17 cellular contexts compared by ENCODE assay signal in genomic region chr5:111066261-111066938, GRCh38. TPM values are rescaled to one million over a fixed set of nuclear protein-coding genes. Genes with fewer than 3 reads are reported as not detected.
"Had no signal": no experiment of that assay in that cellular context is flagged by ENCODE, and none has a peak within 500 bp of the region (broad histone marks: within the 10 kb centered on the region; RNA-seq: fewer than 3 reads in every experiment).

No MANE protein-coding gene starts in this region.

- ATAC-seq: gastrocnemius medialis, T-helper 17 cell had no signal

- H3K27ac Mint-ChIP-seq: activated naive CD4-positive, alpha-beta T cell treated with anti-CD3 and anti-CD28 coated beads, Interleukin-2, amount 50 U/mL, for 24 hours; activated T-helper 2 cell treated with anti-CD3 and anti-CD28 coated beads, Interferon-gamma antibody, Interleukin-2, Interleukin-4, amounts not matched to agents 10 μg/mL and 5 μg/mL and 100 μg/mL, durations not matched to agents 14 hours and 24 hours and 36 hours; brain; dendritic cell treated with granulocyte-macrophage colony-stimulating factor and Interleukin-4, amounts not matched to agents 40 ng/mL and 50 ng/mL, for 4 days; mesothelial cell of epicardium; T-helper 17 cell had no signal

- H3K36me3 Mint-ChIP-seq: activated naive CD4-positive, alpha-beta T cell treated with anti-CD3 and anti-CD28 coated beads, Interleukin-2, amount 50 U/mL, for 24 hours; brain; mesothelial cell of epicardium had no signal

- FAIRE-seq: kidney, TTC549 had no signal

- H3K27ac ChIP-seq: gastrocnemius medialis, left ventricle myocardium inferior, neutrophil, right atrium auricular region, skin epidermis, stomach, thoracic aorta had no signal

- H3K9me3 ChIP-seq: gastrocnemius medialis, left ventricle myocardium inferior, neutrophil, right atrium auricular region, stomach, thoracic aorta had no signal

- DNase-seq: cerebellar nuclear complex, gastrocnemius medialis, kidney, left ventricle myocardium inferior, posterior cingulate gyrus, stomach, T-helper 17 cell had no signal

- H3K4me3 ChIP-seq: gastrocnemius medialis, left ventricle myocardium inferior, right atrium auricular region, skin epidermis, stomach, thoracic aorta had no signal

- H3K36me3 ChIP-seq: gastrocnemius medialis, left ventricle myocardium inferior, neutrophil, right atrium auricular region, stomach, thoracic aorta had no signal

- H3K9me3 Mint-ChIP-seq: activated naive CD4-positive, alpha-beta T cell treated with anti-CD3 and anti-CD28 coated beads, Interleukin-2, amount 50 U/mL, for 24 hours; activated T-helper 2 cell treated with anti-CD3 and anti-CD28 coated beads, Interferon-gamma antibody, Interleukin-2, Interleukin-4, amounts not matched to agents 10 μg/mL and 5 μg/mL and 100 μg/mL, durations not matched to agents 14 hours and 24 hours and 36 hours; brain; dendritic cell treated with granulocyte-macrophage colony-stimulating factor and Interleukin-4, amounts not matched to agents 40 ng/mL and 50 ng/mL, for 4 days; mesothelial cell of epicardium had no signal

- H3K4me3 Mint-ChIP-seq: activated naive CD4-positive, alpha-beta T cell treated with anti-CD3 and anti-CD28 coated beads, Interleukin-2, amount 50 U/mL, for 24 hours; brain; dendritic cell treated with granulocyte-macrophage colony-stimulating factor and Interleukin-4, amounts not matched to agents 40 ng/mL and 50 ng/mL, for 4 days; mesothelial cell of epicardium; T-helper 17 cell had no signal

RNA-seq across cellular contexts. Expression of gene TSLP, which starts 5.1 kb away (rescaled TPM):
- total RNA-seq: T-helper 17 cell had no signal
